Comparison of ENCODE assay signal across 8 cellular contexts in the genomic region with DNA sequence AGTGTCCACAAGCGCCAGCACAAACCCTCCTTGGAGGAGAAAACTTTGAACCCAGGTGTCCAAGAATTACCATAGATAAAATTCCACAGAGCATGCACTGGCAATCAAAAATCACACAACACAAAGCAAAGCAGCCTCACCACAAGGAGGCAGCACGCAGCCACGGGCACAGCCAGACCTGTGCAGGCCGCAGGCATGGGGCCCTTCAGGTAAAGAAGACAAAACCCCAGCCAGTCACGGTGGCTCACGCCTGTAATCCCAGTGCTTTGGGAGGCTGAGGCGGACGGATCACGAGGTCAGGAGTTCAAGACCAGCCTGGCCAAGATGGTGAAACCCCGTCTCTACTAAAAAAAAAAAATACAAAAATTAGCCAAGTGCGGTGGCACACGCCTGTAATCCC. TPM values are rescaled to one million over a fixed set of nuclear protein-coding genes. Genes with fewer than 3 reads are reported as not detected.
DNase-seq lines count a peak whose midpoint lies in the region; ATAC-seq, FAIRE-seq and TF ChIP-seq lines count a peak whose summit lies in the region.
"Not testable (repeated sequence)": the region's sequence is repeated elsewhere in the genome, so short reads cannot be mapped to it uniquely, and the experiment has no call there.

No MANE protein-coding gene starts in this region.

- POLR2A ChIA-PET in GM12878 (lab: Charles Lee), result not testable (repeated sequence)

- not testable (repeated sequence) for H3K79me2 ChIP-seq in OCI-LY1 (ENCODE audit: insufficient read depth, low read length); GM12878 (ENCODE audit: control insufficient read depth, insufficient read depth, low read length)

- 45% methylated on average over 10 of the region's 12 CpGs for WGBS in GM12878 (ENCODE audit: insufficient coverage, insufficient replicate concordance, low lambda C conversion rate, missing lambda C conversion rate)
- 76% methylated on average over 12 of the region's 12 CpGs for WGBS in right cardiac atrium

- H3K4me2 ChIP-seq in OCI-LY1 (ENCODE audit: low read length); GM12878 (ENCODE audit: control insufficient read depth, insufficient read depth): not testable (repeated sequence)

- not testable (repeated sequence) for H3K9me3 ChIP-seq in OCI-LY1 (ENCODE audit: low read length); GM12878 (replicated peaks; ENCODE audit: control insufficient read depth, insufficient read depth, low read length); right cardiac atrium (ENCODE audit: control insufficient read depth, low read length); upper lobe of right lung

- H3K27ac ChIP-seq in OCI-LY1 (ENCODE audit: low read depth, low read length, poor library complexity, severe bottlenecking); GM12878 (ENCODE audit: control insufficient read depth, insufficient read depth); right cardiac atrium (ENCODE audit: low read length); upper lobe of right lung: not testable (repeated sequence)

- H3F3A ChIP-seq in OCI-LY1 (ENCODE audit: insufficient read depth, low read length), result not testable (repeated sequence)

- peak; percentile 47 for ATAC-seq in GM12878
- not testable (repeated sequence) for ATAC-seq in right cardiac atrium, upper lobe of right lung

- TF ChIP-seq CTCF in LNCaP clone FGC (IDR thresholded peaks at IDR 0.05; ENCODE audit: control insufficient read depth, extremely low read depth, insufficient read depth), result peak; percentile 80
- TF ChIP-seq CTCF in OCI-LY1 (IDR thresholded peaks at IDR 0.05; ENCODE audit: low read length), result peak; percentile 71
- peak; percentile 44 to 70 (median 55) for TF ChIP-seq CTCF in GM12878 (IDR thresholded peaks at IDR 0.05 in 2 of 3, conservative IDR thresholded peaks at IDR 0.05 in 1 of 3; ENCODE audit: control insufficient read depth in 2 of 3, extremely low read depth in 1 of 3, insufficient read depth in 1 of 3, low read depth in 3 of 3, low read length in 3 of 3)
- peak; percentile 71 for TF ChIP-seq CTCF in retinal pigment epithelial cell (conservative IDR thresholded peaks at IDR 0.05; ENCODE audit: low read depth, low read length)
- peak; percentile 36 for TF ChIP-seq CTCF in upper lobe of right lung (IDR thresholded peaks at IDR 0.05)

- not testable (repeated sequence) for H3K4me1 ChIP-seq in OCI-LY1 (ENCODE audit: insufficient read depth, low read length, severe bottlenecking); GM12878 (ENCODE audit: control insufficient read depth, insufficient read depth, low read length); right cardiac atrium (ENCODE audit: control insufficient read depth, insufficient read depth, low read length); upper lobe of right lung

- DNase-seq in G401 (ENCODE audit: low spot score), result peak; percentile 23
- peak; percentile 28 for DNase-seq in LNCaP clone FGC (ENCODE audit: low read depth)
- peak; percentile 3 to 37 for DNase-seq in activated CD4-positive, alpha-beta T cell treated with anti-CD3 and anti-CD28 coated beads for 24 hours (ENCODE audit: low read depth in 2 of 2)
- DNase-seq in GM12878 (ENCODE audit: low read depth, low spot score); retinal pigment epithelial cell (ENCODE audit: low read depth); upper lobe of right lung: not testable (repeated sequence)
- DNase-seq in right cardiac atrium, result peak; percentile 18 to 56 (median 41)

- not testable (repeated sequence) for FAIRE-seq in GM12878 (lab: Jason Lieb, UNC)

- peak; percentile 66 for TF ChIP-seq RAD21 in GM12878 (IDR thresholded peaks at IDR 0.05; ENCODE audit: insufficient read depth, low read depth, low read length)

- not testable (repeated sequence) for H4K20me1 ChIP-seq in OCI-LY1 (ENCODE audit: insufficient read depth, low read length); GM12878 (ENCODE audit: control insufficient read depth, insufficient read depth)

- TF ChIP-seq EP300 in GM12878 (IDR thresholded peaks at IDR 0.05; ENCODE audit: borderline replicate concordance in 1 of 2, control insufficient read depth in 1 of 2, low read depth in 2 of 2, low read length in 2 of 2), result not testable (repeated sequence)

- RAD21 ChIA-PET in GM12878 (lab: Charles Lee; ENCODE audit: unreplicated experiment), result interaction anchor here (1.0 kb wide), 1 partner anchor 174 kb away, joined by 5 read pairs; no protein-coding TSS in a partner anchor

- not testable (repeated sequence) for H3K4me3 ChIP-seq in LNCaP clone FGC (ENCODE audit: low read depth, low read length); OCI-LY1 (ENCODE audit: low read depth, low read length, poor library complexity, severe bottlenecking); GM12878; right cardiac atrium (ENCODE audit: low read length); retinal pigment epithelial cell (ENCODE audit: low read length); upper lobe of right lung

- in situ Hi-C loops in G401 (cut with HindIII; ENCODE audit: low sequenced_read_pairs); GM12878 (cut with MboI): not testable (repeated sequence)

- intact Hi-C loops in GM12878 (cut with micrococcal nuclease; ENCODE audit: unreplicated experiment), result loop anchor here (10.0 kb wide), 1 partner anchor 137 kb away; the partner anchor contains the start of genes MCM3AP and YBEY
- intact Hi-C loops in right cardiac atrium (cut with DNase I), result loop anchor here in 1 of 4 donors (10.0 kb wide), 1 partner anchor 87 kb away; no protein-coding TSS in a partner anchor
- intact Hi-C loops in upper lobe of right lung (cut with DNase I), result not testable (repeated sequence)

- TF ChIP-seq POLR2A in GM12878 (IDR thresholded peaks at IDR 0.05; ENCODE audit: low read depth, low read length), result not testable (repeated sequence)

- not testable (repeated sequence) for H3K9me2 ChIP-seq in OCI-LY1 (ENCODE audit: low read depth, low read length)

- H3K36me3 ChIP-seq in OCI-LY1 (ENCODE audit: insufficient read depth, low read length); GM12878 (ENCODE audit: control insufficient read depth in 2 of 2, insufficient read depth in 2 of 2, low read length in 1 of 2); upper lobe of right lung: not testable (repeated sequence)

- BruUV-seq in GM12878 (replicated peaks; lab: Mats Ljungman, UMichigan), result not testable (repeated sequence)

- CTCF ChIA-PET in GM12878 (lab: Yijun Ruan, JAX), result interaction anchor here (0.9 to 1.3 kb wide), 3 partner anchors 107 to 178 kb away, joined by 3 to 4 read pairs (median 4); a partner anchor contains a TSS

- not testable (repeated sequence) for H3K27me3 ChIP-seq in OCI-LY1 (ENCODE audit: insufficient read depth, low read length); GM12878 (replicated peaks in 1 of 2; ENCODE audit: control insufficient read depth in 2 of 2, insufficient read depth in 2 of 2, low read length in 1 of 2); right cardiac atrium (ENCODE audit: control insufficient read depth, insufficient read depth); upper lobe of right lung

- H3K9ac ChIP-seq in OCI-LY1 (ENCODE audit: low read length); GM12878 (ENCODE audit: control insufficient read depth, insufficient read depth, low read length): not testable (repeated sequence)

- H2AFZ ChIP-seq in OCI-LY1 (ENCODE audit: low read length); GM12878 (ENCODE audit: control insufficient read depth, low read depth, low read length): not testable (repeated sequence)

- SMC1A ChIA-PET in GM12878 (lab: Charles Lee; ENCODE audit: uncharacterized antibody, unreplicated experiment), result not testable (repeated sequence)

RNA-seq across cellular contexts. Expression of gene FTCD, which starts 8.0 kb away (rescaled TPM):
- 1.1 TPM in 1 of 2 replicates, not detected in the other for total RNA-seq in G401 (2014; rRNA removed; shearing (Covaris generic))
- not detected in 2 replicates for total RNA-seq in GM12878 (2013; cell fraction: nucleolus; rRNA removed)
- total RNA-seq in GM12878 (2014; rRNA removed), result 0.60 TPM in 1 of 2 replicates, not detected in the other
- not detected in 2 replicates for total RNA-seq in GM12878 (2014; rRNA removed; fragmentation: Illumina TruSeq; extraction: Trizol)
- total RNA-seq in GM12878 (2021), result 0.28 TPM in 1 of 2 replicates, not detected in the other
- 0.43 TPM for polyA plus RNA-seq in GM12878 (2011; ENCODE audit: low read depth)
- polyA plus RNA-seq in GM12878 (2011; rRNA removed), result not detected in 2 replicates
- polyA plus RNA-seq in GM12878 (2011; cell fraction: cytosol; rRNA removed), result not detected in 2 replicates
- polyA plus RNA-seq in GM12878 (2011; cell fraction: nucleus; rRNA removed), result not detected in 2 replicates
- 0.69 and 0.77 TPM in 2 replicates for polyA plus RNA-seq in GM12878 (2012)
- polyA plus RNA-seq in GM12878 (2014; fragmentation: Illumina TruSeq; extraction: Trizol), result not detected in 2 replicates
- polyA plus RNA-seq in GM12878 (2014; fragmentation: Nextera tagmentation; extraction: Ambion mirVana), result not detected
- 0.27 and 0.33 TPM in 2 replicates for polyA plus RNA-seq in GM12878 (2014; rRNA removed)
- polyA plus RNA-seq in GM12878 (2016; fragmentation: Nextera tagmentation; extraction: Ambion mirVana), result not detected
- not detected in 2 replicates for polyA minus RNA-seq in GM12878 (2011; rRNA and poly(A)+ RNA removed)
- polyA minus RNA-seq in GM12878 (2011; cell fraction: cytosol; rRNA and poly(A)+ RNA removed), result not detected in 2 replicates
- polyA minus RNA-seq in GM12878 (2011; cell fraction: nucleus; rRNA and poly(A)+ RNA removed), result not detected in 2 replicates
- 1 to 10 TPM; 1.6 to 3.5 (median 2.0) TPM for total RNA-seq in right cardiac atrium
- 1.00 TPM for polyA plus RNA-seq in right cardiac atrium
- total RNA-seq in upper lobe of right lung, result 0.46 TPM

RNA-seq across cellular contexts. Expression of gene SPATC1L, which starts 36.8 kb away (rescaled TPM):
- total RNA-seq in G401 (2014; rRNA removed; shearing (Covaris generic)), result 5.9 and 11.2 TPM in 2 replicates
- total RNA-seq in GM12878 (2013; cell fraction: nucleolus; rRNA removed), result 4.8 and 4.9 TPM in 2 replicates
- 6.4 and 6.8 TPM in 2 replicates for total RNA-seq in GM12878 (2014; rRNA removed)
- 2.5 and 2.8 TPM in 2 replicates for total RNA-seq in GM12878 (2014; rRNA removed; fragmentation: Illumina TruSeq; extraction: Trizol)
- 9.5 and 11.2 TPM in 2 replicates for total RNA-seq in GM12878 (2021)
- 3.8 TPM for polyA plus RNA-seq in GM12878 (2011; ENCODE audit: low read depth)
- polyA plus RNA-seq in GM12878 (2011; rRNA removed), result 0.72 and 1.4 TPM in 2 replicates
- polyA plus RNA-seq in GM12878 (2011; cell fraction: cytosol; rRNA removed), result 4.3 and 4.6 TPM in 2 replicates
- 9.9 and 12.8 TPM in 2 replicates for polyA plus RNA-seq in GM12878 (2011; cell fraction: nucleus; rRNA removed)
- polyA plus RNA-seq in GM12878 (2012), result 14.3 and 20.3 TPM in 2 replicates
- polyA plus RNA-seq in GM12878 (2014; fragmentation: Illumina TruSeq; extraction: Trizol), result 0.38 and 2.1 TPM in 2 replicates
- polyA plus RNA-seq in GM12878 (2014; fragmentation: Nextera tagmentation; extraction: Ambion mirVana), result not detected
- 5.9 and 7.2 TPM in 2 replicates for polyA plus RNA-seq in GM12878 (2014; rRNA removed)
- polyA plus RNA-seq in GM12878 (2016; fragmentation: Nextera tagmentation; extraction: Ambion mirVana), result 10 to 100 TPM; 13.4 to 16.0 TPM
- 1.0 and 3.0 TPM in 2 replicates for polyA minus RNA-seq in GM12878 (2011; rRNA and poly(A)+ RNA removed)
- polyA minus RNA-seq in GM12878 (2011; cell fraction: cytosol; rRNA and poly(A)+ RNA removed), result 5.0 and 6.5 TPM in 2 replicates
- polyA minus RNA-seq in GM12878 (2011; cell fraction: nucleus; rRNA and poly(A)+ RNA removed), result 1.7 and 2.7 TPM in 2 replicates
- total RNA-seq in right cardiac atrium, result 10 to 100 TPM in 3 of 4 donors, 1 to 10 TPM in 1; 8.8 to 12.0 (median 11.6) TPM
- 10.3 TPM for polyA plus RNA-seq in right cardiac atrium
- total RNA-seq in upper lobe of right lung, result 4.7 TPM

RNA-seq across cellular contexts. Expression of gene COL6A2, which starts 49.5 kb away (rescaled TPM):
- total RNA-seq in G401 (2014; rRNA removed; shearing (Covaris generic)), result 69.1 and 79.2 TPM in 2 replicates
- total RNA-seq in GM12878 (2013; cell fraction: nucleolus; rRNA removed), result 0.94 TPM in 1 of 2 replicates, not detected in the other
- total RNA-seq in GM12878 (2014; rRNA removed) (not detected in 2 replicates), GM12878 (2014; rRNA removed; fragmentation: Illumina TruSeq; extraction: Trizol) (not detected in 2 replicates), GM12878 (2021) (0.58 and 1.3 TPM in 2 replicates), right cardiac atrium (100 to 1,000 TPM; 198 to 323 (median 274) TPM), upper lobe of right lung (269 TPM)
- polyA plus RNA-seq in GM12878 (2011; ENCODE audit: low read depth), result not detected
- polyA plus RNA-seq in GM12878 (2011; rRNA removed) (not detected in 2 replicates), GM12878 (2014; fragmentation: Illumina TruSeq; extraction: Trizol) (not detected in 2 replicates), GM12878 (2014; fragmentation: Nextera tagmentation; extraction: Ambion mirVana) (not detected), GM12878 (2014; rRNA removed) (0.04 TPM in 1 of 2 replicates, not detected in the other), GM12878 (2016; fragmentation: Nextera tagmentation; extraction: Ambion mirVana) (under 1 TPM; 0.16 to 0.34 TPM), right cardiac atrium (210 TPM)
- 0.01 and 0.02 TPM in 2 replicates for polyA plus RNA-seq in GM12878 (2011; cell fraction: cytosol; rRNA removed)
- 0.04 and 0.06 TPM in 2 replicates for polyA plus RNA-seq in GM12878 (2011; cell fraction: nucleus; rRNA removed)
- polyA plus RNA-seq in GM12878 (2012), result 0.14 and 0.15 TPM in 2 replicates
- not detected in 2 replicates for polyA minus RNA-seq in GM12878 (2011; rRNA and poly(A)+ RNA removed)
- polyA minus RNA-seq in GM12878 (2011; cell fraction: cytosol; rRNA and poly(A)+ RNA removed), result not detected in 2 replicates
- not detected in 2 replicates for polyA minus RNA-seq in GM12878 (2011; cell fraction: nucleus; rRNA and poly(A)+ RNA removed)

Comparison
In these comparisons a context has a peak if more than half of its experiments do, and no peak if none do; other contexts are left out.
1. RNA of gene COL6A2, which starts 49.5 kb away (total RNA-seq): 198 to 323 TPM in right cardiac atrium, 269 TPM in upper lobe of right lung (single experiment) and 69.1 to 79.2 TPM in G401; 0.58 to 1.3 TPM in GM12878; every median in the first group is over 10 times any median in the second.
2. Peak in every context shown above with its lines, with median percentiles within 50 percentile points of each other: CTCF ChIP-seq.